Comparison of ENCODE assay signal across 2 cellular contexts in the genomic region with DNA sequence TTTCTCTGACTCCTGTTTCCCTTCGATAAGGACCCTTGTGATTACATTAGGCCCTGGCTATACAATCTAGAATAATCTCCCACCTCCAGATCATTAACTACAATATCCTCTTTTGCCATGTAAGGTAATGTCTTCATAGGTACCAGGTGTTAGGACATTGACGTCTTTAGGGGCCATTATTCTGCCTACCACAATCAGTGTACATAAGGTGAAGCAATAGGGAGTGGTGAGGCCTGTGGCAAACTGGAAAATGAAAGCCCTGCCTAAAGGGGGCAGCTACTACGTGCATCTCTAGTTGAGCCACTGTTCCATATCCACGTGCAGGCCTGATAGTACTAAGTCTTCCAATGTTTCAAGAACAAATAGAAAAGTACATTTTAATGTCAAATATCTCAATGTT.
TF ChIP-seq lines count a peak whose summit lies in the region.

No MANE protein-coding gene starts in this region.

TF ChIP-seq in K562, 482 proteins besides CTCF, POLR2A, EP300 and RAD21 (continues in another document):
- TF ChIP-seq RBM25 (IDR thresholded peaks at IDR 0.05; ENCODE audit: low read depth, low read length, severe bottlenecking) (peak; percentile 90), POLR3G (IDR thresholded peaks at IDR 0.05; ENCODE audit: extremely low read depth, insufficient read length, insufficient replicate concordance) (no peak), ZFP36 (IDR thresholded peaks at IDR 0.05; ENCODE audit: low read depth, low read length, partially characterized antibody) (peak; percentile 88), ZSCAN29 (IDR thresholded peaks at IDR 0.05) (no peak), KLF10 (CRISPR knock-in tag; IDR thresholded peaks at IDR 0.05) (no peak), NBN (IDR thresholded peaks at IDR 0.05; ENCODE audit: low read depth) (no peak), TRIM24 (IDR thresholded peaks at IDR 0.05) (0 out of 4 replicates have a peak, but pooled peaks of 1 of the 2 experiments have one; percentile 13), CEBPG (CRISPR knock-in tag; IDR thresholded peaks at IDR 0.05) (no peak), CEBPG (tag; conservative IDR thresholded peaks at IDR 0.05 in 1 of 2, IDR thresholded peaks at IDR 0.05 in 1 of 2) (0 out of 4 replicates have a peak, but pooled peaks of 1 of the 2 experiments have one; percentile 28)
- TF ChIP-seq, protein P1, sequence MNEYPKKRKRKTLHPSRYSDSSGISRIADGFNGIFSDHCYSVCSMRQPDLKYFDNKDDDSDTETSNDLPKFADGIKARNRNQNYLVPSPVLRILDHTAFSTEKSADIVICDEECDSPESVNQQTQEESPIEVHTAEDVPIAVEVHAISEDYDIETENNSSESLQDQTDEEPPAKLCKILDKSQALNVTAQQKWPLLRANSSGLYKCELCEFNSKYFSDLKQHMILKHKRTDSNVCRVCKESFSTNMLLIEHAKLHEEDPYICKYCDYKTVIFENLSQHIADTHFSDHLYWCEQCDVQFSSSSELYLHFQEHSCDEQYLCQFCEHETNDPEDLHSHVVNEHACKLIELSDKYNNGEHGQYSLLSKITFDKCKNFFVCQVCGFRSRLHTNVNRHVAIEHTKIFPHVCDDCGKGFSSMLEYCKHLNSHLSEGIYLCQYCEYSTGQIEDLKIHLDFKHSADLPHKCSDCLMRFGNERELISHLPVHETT (CRISPR knock-in tag; conservative IDR thresholded peaks at IDR 0.05 in 1 of 2, IDR thresholded peaks at IDR 0.05 in 1 of 2) = 0 out of 4 replicates have a peak, but pooled peaks of 1 of the 2 experiments have one; percentile 0
- TF ChIP-seq, protein P2, sequence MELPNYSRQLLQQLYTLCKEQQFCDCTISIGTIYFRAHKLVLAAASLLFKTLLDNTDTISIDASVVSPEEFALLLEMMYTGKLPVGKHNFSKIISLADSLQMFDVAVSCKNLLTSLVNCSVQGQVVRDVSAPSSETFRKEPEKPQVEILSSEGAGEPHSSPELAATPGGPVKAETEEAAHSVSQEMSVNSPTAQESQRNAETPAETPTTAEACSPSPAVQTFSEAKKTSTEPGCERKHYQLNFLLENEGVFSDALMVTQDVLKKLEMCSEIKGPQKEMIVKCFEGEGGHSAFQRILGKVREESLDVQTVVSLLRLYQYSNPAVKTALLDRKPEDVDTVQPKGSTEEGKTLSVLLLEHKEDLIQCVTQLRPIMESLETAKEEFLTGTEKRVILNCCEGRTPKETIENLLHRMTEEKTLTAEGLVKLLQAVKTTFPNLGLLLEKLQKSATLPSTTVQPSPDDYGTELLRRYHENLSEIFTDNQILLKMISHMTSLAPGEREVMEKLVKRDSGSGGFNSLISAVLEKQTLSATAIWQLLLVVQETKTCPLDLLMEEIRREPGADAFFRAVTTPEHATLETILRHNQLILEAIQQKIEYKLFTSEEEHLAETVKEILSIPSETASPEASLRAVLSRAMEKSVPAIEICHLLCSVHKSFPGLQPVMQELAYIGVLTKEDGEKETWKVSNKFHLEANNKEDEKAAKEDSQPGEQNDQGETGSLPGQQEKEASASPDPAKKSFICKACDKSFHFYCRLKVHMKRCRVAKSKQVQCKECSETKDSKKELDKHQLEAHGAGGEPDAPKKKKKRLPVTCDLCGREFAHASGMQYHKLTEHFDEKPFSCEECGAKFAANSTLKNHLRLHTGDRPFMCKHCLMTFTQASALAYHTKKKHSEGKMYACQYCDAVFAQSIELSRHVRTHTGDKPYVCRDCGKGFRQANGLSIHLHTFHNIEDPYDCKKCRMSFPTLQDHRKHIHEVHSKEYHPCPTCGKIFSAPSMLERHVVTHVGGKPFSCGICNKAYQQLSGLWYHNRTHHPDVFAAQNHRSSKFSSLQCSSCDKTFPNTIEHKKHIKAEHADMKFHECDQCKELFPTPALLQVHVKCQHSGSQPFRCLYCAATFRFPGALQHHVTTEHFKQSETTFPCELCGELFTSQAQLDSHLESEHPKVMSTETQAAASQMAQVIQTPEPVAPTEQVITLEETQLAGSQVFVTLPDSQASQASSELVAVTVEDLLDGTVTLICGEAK (IDR thresholded peaks at IDR 0.05) = no peak
- TF ChIP-seq, protein P2 (CRISPR knock-in tag; IDR thresholded peaks at IDR 0.05) = no peak
- TF ChIP-seq, protein P3, sequence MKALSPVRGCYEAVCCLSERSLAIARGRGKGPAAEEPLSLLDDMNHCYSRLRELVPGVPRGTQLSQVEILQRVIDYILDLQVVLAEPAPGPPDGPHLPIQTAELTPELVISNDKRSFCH (CRISPR knock-in tag; IDR thresholded peaks at IDR 0.05) = no peak
- TF ChIP-seq, protein P3 (tag; IDR thresholded peaks at IDR 0.05) = 0 out of 2 replicates have a peak, but pooled peaks have one; percentile 46

TF ChIP-seq in liver, 16 proteins besides CTCF, POLR2A, EP300 and RAD21:
- no peak for TF ChIP-seq FOXA2 (IDR thresholded peaks at IDR 0.05)
- no peak for TF ChIP-seq EGR1 (IDR thresholded peaks at IDR 0.05; ENCODE audit: low read depth in 2 of 2)
- TF ChIP-seq, protein P4, sequence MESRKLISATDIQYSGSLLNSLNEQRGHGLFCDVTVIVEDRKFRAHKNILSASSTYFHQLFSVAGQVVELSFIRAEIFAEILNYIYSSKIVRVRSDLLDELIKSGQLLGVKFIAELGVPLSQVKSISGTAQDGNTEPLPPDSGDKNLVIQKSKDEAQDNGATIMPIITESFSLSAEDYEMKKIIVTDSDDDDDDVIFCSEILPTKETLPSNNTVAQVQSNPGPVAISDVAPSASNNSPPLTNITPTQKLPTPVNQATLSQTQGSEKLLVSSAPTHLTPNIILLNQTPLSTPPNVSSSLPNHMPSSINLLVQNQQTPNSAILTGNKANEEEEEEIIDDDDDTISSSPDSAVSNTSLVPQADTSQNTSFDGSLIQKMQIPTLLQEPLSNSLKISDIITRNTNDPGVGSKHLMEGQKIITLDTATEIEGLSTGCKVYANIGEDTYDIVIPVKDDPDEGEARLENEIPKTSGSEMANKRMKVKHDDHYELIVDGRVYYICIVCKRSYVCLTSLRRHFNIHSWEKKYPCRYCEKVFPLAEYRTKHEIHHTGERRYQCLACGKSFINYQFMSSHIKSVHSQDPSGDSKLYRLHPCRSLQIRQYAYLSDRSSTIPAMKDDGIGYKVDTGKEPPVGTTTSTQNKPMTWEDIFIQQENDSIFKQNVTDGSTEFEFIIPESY (IDR thresholded peaks at IDR 0.05) = no peak
- TF ChIP-seq, protein P5, sequence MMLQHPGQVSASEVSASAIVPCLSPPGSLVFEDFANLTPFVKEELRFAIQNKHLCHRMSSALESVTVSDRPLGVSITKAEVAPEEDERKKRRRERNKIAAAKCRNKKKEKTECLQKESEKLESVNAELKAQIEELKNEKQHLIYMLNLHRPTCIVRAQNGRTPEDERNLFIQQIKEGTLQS (IDR thresholded peaks at IDR 0.05) = no peak
- no peak for TF ChIP-seq JUND (IDR thresholded peaks at IDR 0.05)
- no peak for TF ChIP-seq FOXA1 (IDR thresholded peaks at IDR 0.05)
- TF ChIP-seq RXRA (IDR thresholded peaks at IDR 0.05) = no peak
- no peak for TF ChIP-seq SP1 (IDR thresholded peaks at IDR 0.05)
